Comparison of ENCODE assay signal across 1 cellular context in genomic region chrX:40845331-40845911, GRCh38.
TF ChIP-seq lines count a peak whose summit lies in the region.

No MANE protein-coding gene starts in this region.

TF ChIP-seq in GM12878, 131 proteins besides CTCF, POLR2A, EP300 and RAD21 (continued from another document):
- TF ChIP-seq REST (IDR thresholded peaks at IDR 0.05; ENCODE audit: low read depth, low read length) = no peak
- TF ChIP-seq ZNF274 (IDR thresholded peaks at IDR 0.05; ENCODE audit: insufficient read depth, insufficient read length) = no peak
- no peak for TF ChIP-seq CEBPB (IDR thresholded peaks at IDR 0.05; ENCODE audit: borderline replicate concordance in 1 of 2, low read depth in 2 of 2, low read length in 2 of 2)
- TF ChIP-seq ZNF207 (IDR thresholded peaks at IDR 0.05; ENCODE audit: borderline replicate concordance) = no peak
- no peak for TF ChIP-seq SMAD5 (IDR thresholded peaks at IDR 0.05; ENCODE audit: low read depth)
- no peak for TF ChIP-seq CHD4 (IDR thresholded peaks at IDR 0.05)
